23 cellular contexts compared by ENCODE assay signal in genomic region chr18:23730850-23731249, GRCh38. TPM values are rescaled to one million over a fixed set of nuclear protein-coding genes. Genes with fewer than 3 reads are reported as not detected.
DNase-seq lines count a peak whose midpoint lies in the region; ATAC-seq and TF ChIP-seq lines count a peak whose summit lies in the region.
"Had no signal": no experiment of that assay in that cellular context is flagged by ENCODE, and none has a peak within 500 bp of the region (broad histone marks: within the 10 kb centered on the region; RNA-seq: fewer than 3 reads in every experiment).

No MANE protein-coding gene starts in this region.

- ATAC-seq in mucosa of descending colon (peak; percentile 34), WTC11 (no peak)
- ATAC-seq: PC-3, Right ventricle myocardium inferior, SK-N-SH treated with all-trans-retinoic acid at 6 μM for 48 hours had no signal

- H3K4me1 ChIP-seq in HEK293 (ENCODE audit: control insufficient read depth, insufficient read depth, low read length) (no peaks in the 10 kb centered on the region), mucosa of descending colon (ENCODE audit: low read depth) (peaks cover 10% of the 10 kb centered on the region)
- H3K4me1 ChIP-seq: SJCRH30 had no signal

- no peaks in the 10 kb centered on the region for H3K36me3 Mint-ChIP-seq in activated CD4-positive, alpha-beta T cell treated with anti-CD3 and anti-CD28 coated beads, Interleukin-2, amount 10 ng/mL, durations not matched to agents 24 days and 14 days (ENCODE audit: low read depth)
- no peaks in the 10 kb centered on the region for H3K36me3 Mint-ChIP-seq in WTC11
- H3K36me3 Mint-ChIP-seq: CD4-positive, CD25-positive, alpha-beta regulatory T cell had no signal

- H3K9me3 ChIP-seq in HEK293 (ENCODE audit: control insufficient read depth, insufficient read depth, low read depth, low read length) (no peaks in the 10 kb centered on the region), mucosa of descending colon (no peaks in the 10 kb centered on the region)
- H3K9me3 ChIP-seq: BLaER1, SJCRH30 had no signal

- H3K27ac ChIP-seq in HEK293 (ENCODE audit: extremely low read depth, low read depth, low read length): no peak overlapping the region
- H3K27ac ChIP-seq: BLaER1, HL-60, KMS-11, SJCRH30 had no signal

- CTCF ChIA-PET in HEK293 (lab: Yijun Ruan, JAX) (interaction anchor here (1.1 kb wide), 1 partner anchor 27 kb away, joined by 3 read pairs; no protein-coding TSS in a partner anchor), WTC11 (lab: Charles Lee) (interaction anchor here (1.8 kb wide), 1 partner anchor 188 kb away, joined by 5 read pairs; no protein-coding TSS in a partner anchor)

- DNase-seq in NCI-H146 (lab: John Stamatoyannopoulos, UW) (peak; percentile 11), NCI-H69 (lab: John Stamatoyannopoulos, UW) (peak; percentile 85), mucosa of descending colon (no peak), NCI-H1092 treated with DMSO at 0.1 percent for 48 hours (lab: John Stamatoyannopoulos, UW) (no peak), WTC11 (ENCODE audit: low spot score) (no peak)
- DNase-seq in activated CD4-positive, alpha-beta T cell treated with anti-CD3 and anti-CD28 coated beads, Interleukin-2, amount 10 ng/mL, durations not matched to agents 24 days and 14 days: no peak
- DNase-seq: CD4-positive, CD25-positive, alpha-beta regulatory T cell; NCI-H1048; NCI-H1694 treated with DMSO at 0.1 percent for 48 hours; NCI-H2081 treated with DMSO at 0.1 percent for 48 hours; NCI-H226; NCI-H510A; NCI-H748 treated with DMSO at 0.1 percent for 48 hours; NK-92 treated with Interleukin-12 subunit alpha and Interleukin-12 subunit beta, amount 100 ng/mL, for 24 hours; PC-3; SJCRH30 had no signal

- H3K4me3 ChIP-seq in HEK293 (ENCODE audit: low read depth, low read length): no peak overlapping the region
- H3K4me3 ChIP-seq in mucosa of descending colon: no peak overlapping the region
- H3K4me3 ChIP-seq: BLaER1, SJCRH30 had no signal

- POLR2A ChIA-PET in HEK293 (lab: Yijun Ruan, JAX): no interaction called here
- POLR2A ChIA-PET in WTC11 (lab: Charles Lee): interaction anchor here (0.7 kb wide), 1 partner anchor 61 kb away, joined by 5 read pairs; no protein-coding TSS in a partner anchor

- H3K4me1 Mint-ChIP-seq in activated CD4-positive, alpha-beta T cell treated with anti-CD3 and anti-CD28 coated beads, Interleukin-2, amount 10 ng/mL, durations not matched to agents 24 days and 14 days: peaks cover 2% of the 10 kb centered on the region
- no peaks in the 10 kb centered on the region for H3K4me1 Mint-ChIP-seq in WTC11
- H3K4me1 Mint-ChIP-seq: CD4-positive, CD25-positive, alpha-beta regulatory T cell; IgD-negative memory B cell had no signal

- TF ChIP-seq CTCF in HEK293 (tag by site-specific recombination; IDR thresholded peaks at IDR 0.05) (no peak), mucosa of descending colon (IDR thresholded peaks at IDR 0.05) (no peak), WTC11 (IDR thresholded peaks at IDR 0.05) (no peak)

- intact Hi-C loops in mucosa of descending colon (cut with DNase I, micrococcal nuclease): no loop called here
- intact Hi-C loops in activated CD4-positive, alpha-beta T cell treated with anti-CD3 and anti-CD28 coated beads, Interleukin-2, amount 10 ng/mL, durations not matched to agents 24 days and 14 days (cut with micrococcal nuclease): no loop called here

- H3K9me3 Mint-ChIP-seq in activated CD4-positive, alpha-beta T cell treated with anti-CD3 and anti-CD28 coated beads, Interleukin-2, amount 10 ng/mL, durations not matched to agents 24 days and 14 days: no peaks in the 10 kb centered on the region
- no peaks in the 10 kb centered on the region for H3K9me3 Mint-ChIP-seq in WTC11
- H3K9me3 Mint-ChIP-seq: CD4-positive, CD25-positive, alpha-beta regulatory T cell had no signal

- H3K27me3 Mint-ChIP-seq in activated CD4-positive, alpha-beta T cell treated with anti-CD3 and anti-CD28 coated beads, Interleukin-2, amount 10 ng/mL, durations not matched to agents 24 days and 14 days: peaks cover 35% of the 10 kb centered on the region
- H3K27me3 Mint-ChIP-seq in WTC11 (ENCODE audit: low read depth): no peaks in the 10 kb centered on the region

- H3K36me3 ChIP-seq in HEK293 (ENCODE audit: control insufficient read depth in 2 of 2, insufficient read depth in 1 of 2, low read length in 2 of 2) (peaks cover 0 to 8% of the 10 kb centered on the region in 2 experiments), mucosa of descending colon (ENCODE audit: low read depth) (no peaks in the 10 kb centered on the region)
- H3K36me3 ChIP-seq: BLaER1, SJCRH30 had no signal

- no peak overlapping the region for H3K27ac Mint-ChIP-seq in activated CD4-positive, alpha-beta T cell treated with anti-CD3 and anti-CD28 coated beads, Interleukin-2, amount 10 ng/mL, durations not matched to agents 24 days and 14 days
- H3K27ac Mint-ChIP-seq in WTC11: no peak overlapping the region
- H3K27ac Mint-ChIP-seq: CD4-positive, CD25-positive, alpha-beta regulatory T cell; IgD-negative memory B cell had no signal

- no peak overlapping the region for H3K4me3 Mint-ChIP-seq in activated CD4-positive, alpha-beta T cell treated with anti-CD3 and anti-CD28 coated beads, Interleukin-2, amount 10 ng/mL, durations not matched to agents 24 days and 14 days
- no peak overlapping the region for H3K4me3 Mint-ChIP-seq in WTC11
- H3K4me3 Mint-ChIP-seq: CD4-positive, CD25-positive, alpha-beta regulatory T cell; IgD-negative memory B cell had no signal

TF ChIP-seq in HEK293, 187 proteins besides CTCF, POLR2A, EP300 and RAD21:
- peak; percentile 94 for TF ChIP-seq SP7 (tag by site-specific recombination; IDR thresholded peaks at IDR 0.05)
- TF ChIP-seq TCF7L2 (IDR thresholded peaks at IDR 0.05; ENCODE audit: borderline replicate concordance, low read depth, low read length): 0 out of 2 replicates have a peak, but pooled peaks have one; percentile 40
- peak; percentile 61; the same call in 1 of the 2 replicates for TF ChIP-seq PRDM6 (tag by site-specific recombination; IDR thresholded peaks at IDR 0.05)
- no peak for TF ChIP-seq ZNF548 (tag by site-specific recombination; IDR thresholded peaks at IDR 0.05)
TF ChIP-seq in HEK293: peak in this region for 3.

TF ChIP-seq in WTC11, 78 proteins besides CTCF, POLR2A, EP300 and RAD21 (continues in another document):
- TF ChIP-seq ATF1 (CRISPR knock-in tag; IDR thresholded peaks at IDR 0.05) (no peak), TEAD1 (CRISPR knock-in tag; IDR thresholded peaks at IDR 0.05) (no peak), E2F1 (CRISPR knock-in tag; IDR thresholded peaks at IDR 0.05) (no peak), FOXP4 (CRISPR knock-in tag; IDR thresholded peaks at IDR 0.05) (no peak), ZNF138 (CRISPR knock-in tag; conservative IDR thresholded peaks at IDR 0.05) (no peak), JUN (CRISPR knock-in tag; IDR thresholded peaks at IDR 0.05) (no peak), CREM (CRISPR knock-in tag; IDR thresholded peaks at IDR 0.05) (no peak), EMX1 (CRISPR knock-in tag; IDR thresholded peaks at IDR 0.05) (no peak), ELF4 (CRISPR knock-in tag; IDR thresholded peaks at IDR 0.05; ENCODE audit: low read depth) (no peak)

RNA-seq across cellular contexts. Expression of gene LAMA3, which starts 41.6 kb away (rescaled TPM):
- total RNA-seq in mucosa of descending colon (10 to 100 TPM; 29.0 to 62.0 (median 49.0) TPM), WTC11 (2021) (0.50 to 0.89 TPM (median 0.83 TPM) in 3 replicates)
- not detected in 2 replicates for total RNA-seq in activated CD4-positive, alpha-beta T cell treated with anti-CD3 and anti-CD28 coated beads, Interleukin-2, amount 10 ng/mL, durations not matched to agents 24 days and 14 days
- total RNA-seq: CD4-positive, CD25-positive, alpha-beta regulatory T cell had no signal

Comparison
In these comparisons a context has a peak if more than half of its experiments do, and no peak if none do; other contexts are left out.
1. DNase-seq: peak in NCI-H146 (single experiment) and NCI-H69 (single experiment); none in mucosa of descending colon (0 of 3), activated CD4-positive, alpha-beta T cell treated with anti-CD3 and anti-CD28 coated beads, Interleukin-2, amount 10 ng/mL, durations not matched to agents 24 days and 14 days (single experiment), NCI-H1092 treated with DMSO at 0.1 percent for 48 hours (single experiment) and WTC11 (single experiment).
2. RNA of gene LAMA3, which starts 41.6 kb away (total RNA-seq): 29.0 to 62.0 TPM in mucosa of descending colon; 0.50 to 0.89 TPM in WTC11 and not detected in activated CD4-positive, alpha-beta T cell treated with anti-CD3 and anti-CD28 coated beads, Interleukin-2, amount 10 ng/mL, durations not matched to agents 24 days and 14 days; every median in the first group is over 10 times any median in the second.